In genomic region chr12:57579677-57580465, GRCh38 we compare ENCODE assay signal across 18 cellular contexts.
"Had no signal": no experiment of that assay in that cellular context is flagged by ENCODE, and none has a peak within 500 bp of the region (broad histone marks: within the 10 kb centered on the region; RNA-seq: fewer than 3 reads in every experiment).

No MANE protein-coding gene starts in this region.

- H3K4me3 Mint-ChIP-seq: activated CD4-positive, alpha-beta memory T cell treated with anti-CD3 and anti-CD28 coated beads, Interleukin-2, amount 10 ng/mL, durations not matched to agents 7 days and 5 days; activated CD4-positive, alpha-beta T cell treated with anti-CD3 and anti-CD28 coated beads for 36 hours; activated T-cell treated with anti-CD3 and anti-CD28 coated beads, Interleukin-2, amount 50 U/mL, for 72 hours; T-cell had no signal

- H3K9me3 ChIP-seq: colonic mucosa, gastrocnemius medialis, heart right ventricle, left ventricle myocardium inferior, ovary, sigmoid colon, upper lobe of left lung had no signal

- DNase-seq: activated CD4-positive, alpha-beta memory T cell treated with anti-CD3 and anti-CD28 coated beads, Interleukin-2, amount 10 ng/mL, durations not matched to agents 7 days and 5 days; activated CD4-positive, alpha-beta T cell treated with anti-CD3 and anti-CD28 coated beads for 36 hours; activated T-cell treated with anti-CD3 and anti-CD28 coated beads, Interleukin-2, amount 50 U/mL, for 72 hours; colonic mucosa; effector CD8-positive, alpha-beta T cell; gastrocnemius medialis; heart right ventricle; left ventricle myocardium inferior; mesenchymal stem cell; ovary; sigmoid colon; stimulated activated CD4-positive, alpha-beta T cell treated with anti-CD3 and anti-CD28 coated beads, Interleukin-2, amount 100 ng/mL, for 48 hours; stimulated activated CD8-positive, alpha-beta memory T cell treated with anti-CD3 and anti-CD28 coated beads, Interleukin-4, amount 100 ng/mL, for 48 hours; stimulated activated naive CD8-positive, alpha-beta T cell treated with anti-CD3 and anti-CD28 coated beads, Interleukin-15, Interleukin-2, amounts not matched to agents 100 U/mL and 50 U/mL, for 24 hours; T-cell; T1000; upper lobe of left lung; WERI-Rb-1 had no signal

- H3K9me3 Mint-ChIP-seq: activated CD4-positive, alpha-beta memory T cell treated with anti-CD3 and anti-CD28 coated beads, Interleukin-2, amount 10 ng/mL, durations not matched to agents 7 days and 5 days; activated T-cell treated with anti-CD3 and anti-CD28 coated beads, Interleukin-2, amount 50 U/mL, for 72 hours; T-cell had no signal

- H3K4me1 Mint-ChIP-seq: activated CD4-positive, alpha-beta T cell treated with anti-CD3 and anti-CD28 coated beads for 36 hours had no signal

- H3K27ac Mint-ChIP-seq: activated CD4-positive, alpha-beta memory T cell treated with anti-CD3 and anti-CD28 coated beads, Interleukin-2, amount 10 ng/mL, durations not matched to agents 7 days and 5 days; activated CD4-positive, alpha-beta T cell treated with anti-CD3 and anti-CD28 coated beads for 36 hours; activated T-cell treated with anti-CD3 and anti-CD28 coated beads, Interleukin-2, amount 50 U/mL, for 72 hours; T-cell had no signal

- H3K27ac ChIP-seq: colonic mucosa, gastrocnemius medialis, heart right ventricle, left ventricle myocardium inferior, ovary, sigmoid colon, upper lobe of left lung, WERI-Rb-1 had no signal

- H3K4me1 ChIP-seq: colonic mucosa, gastrocnemius medialis, heart right ventricle, left ventricle myocardium inferior, sigmoid colon had no signal

- H3K4me3 ChIP-seq: colonic mucosa, gastrocnemius medialis, heart right ventricle, left ventricle myocardium inferior, ovary, sigmoid colon, upper lobe of left lung had no signal

- H3K36me3 Mint-ChIP-seq: T-cell had no signal

- H3K36me3 ChIP-seq: colonic mucosa, gastrocnemius medialis, heart right ventricle, left ventricle myocardium inferior, ovary, sigmoid colon, upper lobe of left lung had no signal

- H3K27me3 ChIP-seq: colonic mucosa, gastrocnemius medialis, ovary, sigmoid colon, upper lobe of left lung had no signal
